8 cellular contexts compared by ENCODE assay signal in the genomic region with DNA sequence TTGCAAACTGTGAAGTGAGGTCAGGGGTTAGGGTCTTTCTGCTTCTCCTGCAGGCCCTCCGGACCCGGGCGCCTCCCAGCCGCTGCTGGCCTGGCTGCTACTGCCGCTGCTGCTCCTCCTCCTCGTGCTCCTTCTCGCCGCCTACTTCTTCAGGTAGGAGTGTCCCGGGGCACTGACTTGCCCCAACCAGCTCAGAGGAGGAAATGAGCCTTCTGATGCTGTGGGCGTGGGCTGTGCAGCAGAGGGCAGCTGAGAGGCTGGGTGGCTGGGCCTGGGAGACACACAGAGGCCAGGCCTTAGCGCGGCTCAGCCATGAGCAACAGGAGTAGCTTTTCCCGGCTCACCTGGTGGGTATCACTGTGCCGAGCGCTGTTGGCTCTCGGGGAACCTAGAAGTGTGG.
A peak's percentile ranks its signal among the peaks of the same experiment; 100 is the strongest.
DNase-seq lines count a peak whose midpoint lies in the region; ATAC-seq, FAIRE-seq and TF ChIP-seq lines count a peak whose summit lies in the region.

No MANE protein-coding gene starts in this region.

- TF ChIP-seq EP300 in H1 (IDR thresholded peaks at IDR 0.05; ENCODE audit: borderline replicate concordance in 1 of 2, low read depth in 2 of 2, low read length in 2 of 2): no peak; a peak in 1 of 3 replicates

- H2AFZ ChIP-seq in H1 (ENCODE audit: low read length): peak overlapping the region; percentile 95

- H3K9me3 ChIP-seq in CD8-positive, alpha-beta memory T cell (ENCODE audit: low read length): no peaks in the 10 kb centered on the region
- no peaks in the 10 kb centered on the region for H3K9me3 ChIP-seq in H1 (ENCODE audit: insufficient read depth in 2 of 2, low read depth in 1 of 2, low read length in 1 of 2)
- H3K9me3 ChIP-seq in subcutaneous abdominal adipose tissue (ENCODE audit: control insufficient read depth in 5 of 5, low read length in 5 of 5): no peaks in the 10 kb centered on the region

- no peak overlapping the region for H3K14ac ChIP-seq in H1 (ENCODE audit: insufficient read length)

- no peak overlapping the region for H2BK120ac ChIP-seq in H1 (replicated peaks; ENCODE audit: low read depth, low read length)

- no peaks in the 10 kb centered on the region for H3K79me2 ChIP-seq in H1 (ENCODE audit: control insufficient read depth in 1 of 2, insufficient read depth in 2 of 2, low read length in 2 of 2)

- no peak overlapping the region for H2BK20ac ChIP-seq in H1 (ENCODE audit: low read length)

- no peak overlapping the region for H3K4ac ChIP-seq in H1 (replicated peaks; ENCODE audit: insufficient read length, low read depth, low read length)

- no peaks in the 10 kb centered on the region for H3K27me3 ChIP-seq in CD8-positive, alpha-beta memory T cell (ENCODE audit: insufficient read depth, low read length, poor library complexity, severe bottlenecking)
- H3K27me3 ChIP-seq in H1 (replicated peaks in 1 of 4; ENCODE audit: control insufficient read depth in 3 of 4, extremely low read depth in 1 of 4, insufficient read depth in 3 of 4, low read length in 3 of 4): no peaks in the 10 kb centered on the region
- H3K27me3 ChIP-seq in subcutaneous abdominal adipose tissue (ENCODE audit: control insufficient read depth in 5 of 5, insufficient read depth in 4 of 5, low read length in 5 of 5): no peaks in the 10 kb centered on the region

- CTCF ChIA-PET in CD8-positive, alpha-beta memory T cell (lab: Charles Lee): interaction anchor here (1.1 to 4.5 kb wide), 6 partner anchors 13 to 141 kb away, joined by 3 to 53 read pairs (median 24); partner anchors contain the start of gene PTPRE
- CTCF ChIA-PET in activated CD4-positive, alpha-beta memory T cell treated with anti-CD3 and anti-CD28 coated beads for 36 hours (lab: Charles Lee): interaction anchor here (0.9 to 6.8 kb wide), 14 partner anchors 10 to 165 kb away, joined by 3 to 83 read pairs (median 8); partner anchors contain the start of gene PTPRE
- CTCF ChIA-PET in H1 (lab: Charles Lee; ENCODE audit: partially characterized antibody): interaction anchor here (1.1 to 4.6 kb wide), 5 partner anchors 12 to 141 kb away, joined by 4 to 57 read pairs (median 11); partner anchors contain the start of gene PTPRE

- no peaks in the 10 kb centered on the region for H3K79me1 ChIP-seq in H1 (ENCODE audit: low read depth, low read length)

- H2AK5ac ChIP-seq in H1 (ENCODE audit: low read depth, low read length): no peak overlapping the region

- no peak overlapping the region for H4K8ac ChIP-seq in H1 (ENCODE audit: extremely low read depth, insufficient read depth, low read length)

- TF ChIP-seq POLR2A in H1 (IDR thresholded peaks at IDR 0.05; ENCODE audit: control extremely low read depth in 1 of 2, low read depth in 2 of 2, low read length in 2 of 2): peak in 1 of 2 experiments; percentile 40; a peak in 1 of 3 replicates

- no peak overlapping the region for H4K91ac ChIP-seq in H1 (replicated peaks; ENCODE audit: insufficient read length, low read length)

- peaks cover 55% of the 10 kb centered on the region for H3K4me1 ChIP-seq in CD8-positive, alpha-beta memory T cell (ENCODE audit: insufficient read depth, low read length)
- H3K4me1 ChIP-seq in H1 (replicated peaks in 1 of 4; ENCODE audit: control insufficient read depth in 3 of 4, insufficient read depth in 4 of 4, low read length in 3 of 4): peaks cover 0 to 2% (median 0%) of the 10 kb centered on the region in 4 experiments; a peak in 2 of 7 replicates
- peaks cover 0 to 50% (median 20%) of the 10 kb centered on the region in 5 donors for H3K4me1 ChIP-seq in subcutaneous abdominal adipose tissue (ENCODE audit: control insufficient read depth in 5 of 5, insufficient read depth in 5 of 5, low read length in 5 of 5)

- H3K36me3 Mint-ChIP-seq in CD8-positive, alpha-beta memory T cell: peaks cover 0 to 45% (median 7%) of the 10 kb centered on the region in 3 donors
- H3K36me3 Mint-ChIP-seq in activated CD4-positive, alpha-beta memory T cell treated with anti-CD3 and anti-CD28 coated beads for 36 hours: peaks cover 35% of the 10 kb centered on the region
- H3K36me3 Mint-ChIP-seq in naive thymus-derived CD8-positive, alpha-beta T cell: peaks cover 0 to 28% (median 3%) of the 10 kb centered on the region in 3 donors

- peak; percentile 99 for ATAC-seq in GM21526 (IDR thresholded peaks at IDR 0.05; ENCODE audit: low FRiP score, unreplicated experiment)
- ATAC-seq in naive thymus-derived CD8-positive, alpha-beta T cell: peak; percentile 96 to 98

- H3K9ac ChIP-seq in H1 (replicated peaks in 1 of 4; ENCODE audit: extremely low read depth in 1 of 4, low read depth in 3 of 4, low read length in 3 of 4) (no peak overlapping the region), subcutaneous abdominal adipose tissue (ENCODE audit: low read length in 5 of 5) (peak overlapping the region in 4 of 5 donors; percentile 34 to 62 (median 45))

- in situ Hi-C loops in KBM-7 (cut with MboI; ENCODE audit: low pct_unique_long_range_greater_than_20kb, low sequenced_read_pairs): no loop called here

- intact Hi-C loops in activated CD4-positive, alpha-beta memory T cell treated with anti-CD3 and anti-CD28 coated beads for 36 hours (cut with micrococcal nuclease): loop anchor here (1.0 kb wide), 3 partner anchors 12 to 134 kb away; no protein-coding TSS in a partner anchor

- no peaks in the 10 kb centered on the region for H3K27me3 Mint-ChIP-seq in CD8-positive, alpha-beta memory T cell
- no peaks in the 10 kb centered on the region for H3K27me3 Mint-ChIP-seq in activated CD4-positive, alpha-beta memory T cell treated with anti-CD3 and anti-CD28 coated beads for 36 hours
- no peaks in the 10 kb centered on the region for H3K27me3 Mint-ChIP-seq in naive thymus-derived CD8-positive, alpha-beta T cell

- H3K23ac ChIP-seq in H1 (ENCODE audit: insufficient read length): no peak overlapping the region

- DNase-seq in CD8-positive, alpha-beta memory T cell: peak; percentile 76 to 90 (median 80)
- DNase-seq in KBM-7 (peak; percentile 84), H1 (ENCODE audit: low read depth in 1 of 2, low spot score in 2 of 2) (peak; percentile 15 to 71), NCI-H2081 (lab: John Stamatoyannopoulos, UW) (no peak)
- DNase-seq in activated CD4-positive, alpha-beta memory T cell treated with anti-CD3 and anti-CD28 coated beads for 36 hours: peak; percentile 93
- DNase-seq in naive thymus-derived CD8-positive, alpha-beta T cell: peak; percentile 63 to 89 (median 76)

- no peak for TF ChIP-seq CTCF in H1 (IDR thresholded peaks at IDR 0.05; ENCODE audit: control extremely low read depth in 1 of 3, insufficient read depth in 1 of 3, low read depth in 1 of 3, low read length in 3 of 3)

- H3K4me3 ChIP-seq in CD8-positive, alpha-beta memory T cell (ENCODE audit: low read length): peak overlapping the region; percentile 94
- H3K4me3 ChIP-seq in H1 (ENCODE audit: extremely low read depth in 1 of 4, insufficient read depth in 2 of 4, low read depth in 3 of 4, low read length in 4 of 4): no peak overlapping the region
- H3K4me3 ChIP-seq in subcutaneous abdominal adipose tissue (ENCODE audit: low read depth in 1 of 5, low read length in 5 of 5): peak overlapping the region; percentile 55 to 71 (median 61)

- H2BK12ac ChIP-seq in H1 (ENCODE audit: low read depth, low read length): peak overlapping the region; percentile 71; the same call in 1 of the 2 replicates

- peaks cover 4% of the 10 kb centered on the region; the same call in 1 of the 2 replicates for H3K23me2 ChIP-seq in H1 (ENCODE audit: low read depth, low read length)

- WGBS in H1 (ENCODE audit: extremely low coverage in 1 of 2, insufficient coverage in 1 of 2, insufficient read length in 1 of 2, insufficient replicate concordance in 2 of 2, low coverage in 1 of 2, low lambda C conversion rate in 2 of 2, missing lambda C conversion rate in 1 of 2), 2 experiments: 60% methylated on average over 16 of the region's 16 CpGs; no CpG with 5 or more reads in 1 of the 2 experiments

- TF ChIP-seq RAD21 in H1 (IDR thresholded peaks at IDR 0.05 in 1 of 2, conservative IDR thresholded peaks at IDR 0.05 in 1 of 2; ENCODE audit: low read depth in 2 of 2, low read length in 2 of 2): no peak

- H3K9me3 Mint-ChIP-seq in CD8-positive, alpha-beta memory T cell: no peaks in the 10 kb centered on the region
- no peaks in the 10 kb centered on the region for H3K9me3 Mint-ChIP-seq in activated CD4-positive, alpha-beta memory T cell treated with anti-CD3 and anti-CD28 coated beads for 36 hours
- H3K9me3 Mint-ChIP-seq in naive thymus-derived CD8-positive, alpha-beta T cell: no peaks in the 10 kb centered on the region

- H3K56ac ChIP-seq in H1 (replicated peaks; ENCODE audit: insufficient read length, low read depth, low read length): no peak overlapping the region

- H3K4me2 ChIP-seq in H1 (ENCODE audit: insufficient read depth in 1 of 2, low read depth in 2 of 2, low read length in 2 of 2): peak overlapping the region in 1 of 2 experiments; percentile 32; a peak in 2 of 4 replicates

- H4K5ac ChIP-seq in H1 (ENCODE audit: insufficient read length, low read depth, low read length): no peak overlapping the region

- POLR2A ChIA-PET in CD8-positive, alpha-beta memory T cell (lab: Charles Lee): interaction anchor here (0.7 to 3.1 kb wide), 6 partner anchors 11 to 140 kb away, joined by 3 to 51 read pairs (median 4); no protein-coding TSS in a partner anchor
- POLR2A ChIA-PET in activated CD4-positive, alpha-beta memory T cell treated with anti-CD3 and anti-CD28 coated beads for 36 hours (lab: Charles Lee): interaction anchor here (1.0 to 3.4 kb wide), 13 partner anchors 9 to 130 kb away, joined by 3 to 135 read pairs (median 5); partner anchors contain the start of gene MKI67
- POLR2A ChIA-PET in H1 (lab: Charles Lee; ENCODE audit: partially characterized antibody): interaction anchor here (1.0 to 1.2 kb wide), 2 partner anchors 9 to 16 kb away, joined by 3 read pairs; no protein-coding TSS in a partner anchor
- POLR2A ChIA-PET in naive thymus-derived CD8-positive, alpha-beta T cell (lab: Charles Lee): interaction anchor here (1.6 to 4.5 kb wide), 4 partner anchors 12 to 56 kb away, joined by 5 to 78 read pairs (median 16); no protein-coding TSS in a partner anchor

- H2BK15ac ChIP-seq in H1 (ENCODE audit: low read length): no peak overlapping the region

- H3K27ac ChIP-seq in CD8-positive, alpha-beta memory T cell (ENCODE audit: low read depth, low read length): peak overlapping the region; percentile 95
- H3K27ac ChIP-seq in H1 (ENCODE audit: low read depth, low read length) (no peak overlapping the region), subcutaneous abdominal adipose tissue (ENCODE audit: low read depth, low read length) (peak overlapping the region; percentile 59)

- FAIRE-seq in H1 (lab: Jason Lieb, UNC): no peak

- no peak overlapping the region for H2BK5ac ChIP-seq in H1 (ENCODE audit: low read depth, low read length)

- no peaks in the 10 kb centered on the region for H4K20me1 ChIP-seq in H1 (replicated peaks in 1 of 2; ENCODE audit: control insufficient read depth in 1 of 2, insufficient read depth in 2 of 2, low read length in 2 of 2)

- H3K27ac Mint-ChIP-seq in CD8-positive, alpha-beta memory T cell: peak overlapping the region; percentile 94 to 100 (median 97)
- H3K27ac Mint-ChIP-seq in activated CD4-positive, alpha-beta memory T cell treated with anti-CD3 and anti-CD28 coated beads for 36 hours: peak overlapping the region; percentile 99
- H3K27ac Mint-ChIP-seq in naive thymus-derived CD8-positive, alpha-beta T cell: peak overlapping the region; percentile 90 to 99 (median 94)

- no peak overlapping the region; the same call in 1 of the 2 replicates for H3K18ac ChIP-seq in H1 (ENCODE audit: extremely low read depth, low read length)

- H3K36me3 ChIP-seq in CD8-positive, alpha-beta memory T cell (ENCODE audit: insufficient read depth, low read length): peaks cover 16% of the 10 kb centered on the region
- H3K36me3 ChIP-seq in H1 (ENCODE audit: control insufficient read depth in 2 of 4, insufficient read depth in 4 of 4, low read length in 3 of 4): no peaks in the 10 kb centered on the region
- peaks cover 0 to 14% (median 3%) of the 10 kb centered on the region in 5 donors for H3K36me3 ChIP-seq in subcutaneous abdominal adipose tissue (ENCODE audit: control insufficient read depth in 5 of 5, insufficient read depth in 5 of 5, low read length in 5 of 5)

- H3K4me1 Mint-ChIP-seq in CD8-positive, alpha-beta memory T cell: peaks cover 57 to 73% (median 64%) of the 10 kb centered on the region in 3 donors
- H3K4me1 Mint-ChIP-seq in activated CD4-positive, alpha-beta memory T cell treated with anti-CD3 and anti-CD28 coated beads for 36 hours (ENCODE audit: low read depth): peaks cover 54% of the 10 kb centered on the region
- peaks cover 17 to 70% (median 58%) of the 10 kb centered on the region in 4 donors for H3K4me1 Mint-ChIP-seq in naive thymus-derived CD8-positive, alpha-beta T cell

- peak overlapping the region; percentile 85 to 97 (median 88) for H3K4me3 Mint-ChIP-seq in CD8-positive, alpha-beta memory T cell
- H3K4me3 Mint-ChIP-seq in activated CD4-positive, alpha-beta memory T cell treated with anti-CD3 and anti-CD28 coated beads for 36 hours: peak overlapping the region; percentile 93
- peak overlapping the region; percentile 82 to 99 (median 92) for H3K4me3 Mint-ChIP-seq in naive thymus-derived CD8-positive, alpha-beta T cell

Comparison
In these comparisons a context has a peak if more than half of its experiments do, and no peak if none do; other contexts are left out.
1. DNase-seq: peak in CD8-positive, alpha-beta memory T cell (5 of 5), KBM-7 (single experiment), activated CD4-positive, alpha-beta memory T cell treated with anti-CD3 and anti-CD28 coated beads for 36 hours (single experiment), H1 (2 of 2) and naive thymus-derived CD8-positive, alpha-beta T cell (10 of 10); none in NCI-H2081 (0 of 2).
2. H3K4me3 ChIP-seq: peak in CD8-positive, alpha-beta memory T cell (single experiment) and subcutaneous abdominal adipose tissue (5 of 5); none in H1 (0 of 4).
3. H3K9ac ChIP-seq: peak in subcutaneous abdominal adipose tissue (4 of 5); none in H1 (0 of 4).
4. Peak in every context shown above with its lines, with median percentiles within 50 percentile points of each other: H3K27ac Mint-ChIP-seq and H3K4me3 Mint-ChIP-seq.